Comparison of ENCODE assay signal across 1 cellular context in genomic region chr17:82494236-82495055, GRCh38.
TF ChIP-seq lines count a peak whose summit lies in the region.

No MANE protein-coding gene starts in this region.

TF ChIP-seq in IMR-90, 13 proteins besides CTCF, POLR2A, EP300 and RAD21:
- TF ChIP-seq RCOR1 (IDR thresholded peaks at IDR 0.05; ENCODE audit: insufficient replicate concordance, low read length) (no peak), BHLHE40 (IDR thresholded peaks at IDR 0.05; ENCODE audit: low read depth, low read length) (peak; percentile 60), RFX5 (IDR thresholded peaks at IDR 0.05; ENCODE audit: low read depth, low read length) (no peak), CEBPB (IDR thresholded peaks at IDR 0.05; ENCODE audit: low read depth, low read length) (peak; percentile 85), FOS (IDR thresholded peaks at IDR 0.05; ENCODE audit: low read depth, low read length) (peak; percentile 94), MXI1 (IDR thresholded peaks at IDR 0.05; ENCODE audit: borderline replicate concordance, low read depth, low read length) (peak; percentile 14; the same call in 1 of the 2 replicates), CHD1 (IDR thresholded peaks at IDR 0.05; ENCODE audit: low read depth, low read length) (no peak), MAZ (IDR thresholded peaks at IDR 0.05; ENCODE audit: borderline replicate concordance, low read depth, low read length) (peak; percentile 38; the same call in 1 of the 2 replicates), MAFK (IDR thresholded peaks at IDR 0.05; ENCODE audit: low read depth, low read length) (no peak), SMC3 (IDR thresholded peaks at IDR 0.05; ENCODE audit: low read depth, low read length) (peak; percentile 37), NFE2L2 (IDR thresholded peaks at IDR 0.05; ENCODE audit: low read depth, low read length) (no peak), USF2 (IDR thresholded peaks at IDR 0.05; ENCODE audit: low read depth, low read length) (peak; percentile 63), ELK1 (IDR thresholded peaks at IDR 0.05; ENCODE audit: borderline replicate concordance, low read depth, low read length) (no peak)
TF ChIP-seq in IMR-90: peak in this region for 7.
